ENCODE assay signal across 9 cellular contexts in the genomic region with DNA sequence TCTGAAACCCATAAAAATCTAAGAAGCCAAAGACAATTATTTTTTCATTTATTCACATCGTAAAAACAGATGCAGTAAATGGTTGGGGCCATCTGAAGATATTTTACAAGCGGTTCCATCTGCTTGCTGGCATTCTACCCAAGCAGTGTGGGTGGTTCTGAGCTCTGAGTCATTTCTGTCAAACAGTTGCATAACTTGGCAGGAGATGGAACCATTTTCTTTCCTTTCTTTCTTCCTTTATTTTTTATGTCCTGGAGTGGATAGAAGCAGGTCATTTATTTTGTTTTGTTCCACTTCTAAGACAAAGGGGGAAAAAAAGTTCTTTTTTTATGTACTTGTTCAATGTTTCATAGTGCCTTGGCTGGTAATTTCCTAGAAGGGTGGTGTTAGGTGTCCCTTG.
A peak's percentile ranks its signal among the peaks of the same experiment; 100 is the strongest.
DNase-seq lines count a peak whose midpoint lies in the region; ATAC-seq and TF ChIP-seq lines count a peak whose summit lies in the region.
"Had no signal": no experiment of that assay in that cellular context is flagged by ENCODE, and none has a peak within 500 bp of the region (broad histone marks: within the 10 kb centered on the region; RNA-seq: fewer than 3 reads in every experiment).

No MANE protein-coding gene starts in this region.

- in situ Hi-C loops in GM13976 (cut with MboI; ENCODE audit: low sequenced_read_pairs, unreplicated experiment): loop anchor here (10.0 kb wide), 1 partner anchor 59 kb away; no protein-coding TSS in a partner anchor

- TF ChIP-seq CTCF in brain (conservative IDR thresholded peaks at IDR 0.05) (no peak), GM13976 (IDR thresholded peaks at IDR 0.05; ENCODE audit: borderline replicate concordance, control extremely low read depth, extremely low read depth, insufficient read depth, missing control alignments) (no peak)

- peaks cover 3% of the 10 kb centered on the region for H3K36me3 Mint-ChIP-seq in brain
- no peaks in the 10 kb centered on the region for H3K36me3 Mint-ChIP-seq in T-helper 2 cell treated with Interferon-gamma antibody and Interleukin-4, amounts not matched to agents 5 μg/mL and 100 μg/mL, for 36 hours (ENCODE audit: low read depth)

- peaks cover 12% of the 10 kb centered on the region for H3K4me1 Mint-ChIP-seq in brain
- H3K4me1 Mint-ChIP-seq in T-helper 2 cell treated with Interferon-gamma antibody and Interleukin-4, amounts not matched to agents 5 μg/mL and 100 μg/mL, for 36 hours (ENCODE audit: low read depth): no peaks in the 10 kb centered on the region

- no peaks in the 10 kb centered on the region for H3K27me3 Mint-ChIP-seq in brain
- no peaks in the 10 kb centered on the region for H3K27me3 Mint-ChIP-seq in T-helper 2 cell treated with Interferon-gamma antibody and Interleukin-4, amounts not matched to agents 5 μg/mL and 100 μg/mL, for 36 hours (ENCODE audit: low read depth)

- ATAC-seq in GM18868 (IDR thresholded peaks at IDR 0.05; ENCODE audit: unreplicated experiment): no peak
- ATAC-seq: left colon had no signal

- peaks cover 3 to 19% (median 10%) of the 10 kb centered on the region in 5 experiments for H3K9me3 Mint-ChIP-seq in brain
- H3K9me3 Mint-ChIP-seq in T-helper 2 cell treated with Interferon-gamma antibody and Interleukin-4, amounts not matched to agents 5 μg/mL and 100 μg/mL, for 36 hours: peaks cover 37% of the 10 kb centered on the region

- peak overlapping the region in 1 of 5 experiments; percentile 48 for H3K4me3 Mint-ChIP-seq in brain
- no peak overlapping the region for H3K4me3 Mint-ChIP-seq in T-helper 2 cell treated with Interferon-gamma antibody and Interleukin-4, amounts not matched to agents 5 μg/mL and 100 μg/mL, for 36 hours

- DNase-seq in LoVo (ENCODE audit: low spot score) (peak; percentile 15), kidney tubule cell (ENCODE audit: low spot score) (peak; percentile 20), ecto neural progenitor cell (ENCODE audit: low spot score) (no peak), GM13976 (ENCODE audit: low spot score) (no peak)
- DNase-seq in T-helper 2 cell treated with Interferon-gamma antibody and Interleukin-4, amounts not matched to agents 5 μg/mL and 100 μg/mL, for 36 hours (ENCODE audit: low spot score): no peak
- DNase-seq: NCI-H1092 had no signal

- peak overlapping the region in 3 of 5 experiments; percentile 21 to 75 (median 23) for H3K27ac Mint-ChIP-seq in brain
- H3K27ac Mint-ChIP-seq in T-helper 2 cell treated with Interferon-gamma antibody and Interleukin-4, amounts not matched to agents 5 μg/mL and 100 μg/mL, for 36 hours: no peak overlapping the region

Comparison
In these comparisons a context has a peak if more than half of its experiments do, and no peak if none do; other contexts are left out.
1. DNase-seq: peak in LoVo (single experiment) and kidney tubule cell (single experiment); none in T-helper 2 cell treated with Interferon-gamma antibody and Interleukin-4, amounts not matched to agents 5 μg/mL and 100 μg/mL, for 36 hours (single experiment), ecto neural progenitor cell (single experiment) and GM13976 (single experiment).